ENCODE assay signal across 8 cellular contexts in genomic region chr11:57321996-57322880, GRCh38. TPM values are rescaled to one million over a fixed set of nuclear protein-coding genes. Genes with fewer than 3 reads are reported as not detected.
DNase-seq lines count a peak whose midpoint lies in the region; ATAC-seq, FAIRE-seq and TF ChIP-seq lines count a peak whose summit lies in the region.

No MANE protein-coding gene starts in this region.

- dilution Hi-C loops in keratinocyte (cut with MboI; ENCODE audit: extremely low pct_ligation_motif_present, low sequenced_read_pairs): no loop called here

- no peaks in the 10 kb centered on the region for H3K27me3 Mint-ChIP-seq in activated naive CD8-positive, alpha-beta T cell
- no peaks in the 10 kb centered on the region for H3K27me3 Mint-ChIP-seq in activated naive CD8-positive, alpha-beta T cell treated with anti-CD3 and anti-CD28 coated beads, Interleukin-2, amount 50 U/mL, for 24 hours

- H3K9me3 ChIP-seq in keratinocyte (ENCODE audit: control insufficient read depth, low read depth, low read length): no peaks in the 10 kb centered on the region

- no peak for ATAC-seq in activated naive CD8-positive, alpha-beta T cell treated with anti-CD3 and anti-CD28 coated beads, Interleukin-2, amount 50 U/mL, for 24 hours

- H3K4me2 ChIP-seq in keratinocyte (ENCODE audit: control insufficient read depth, extremely low read depth, insufficient read depth, low read depth, low read length): peak overlapping the region; percentile 94

- H3K79me2 ChIP-seq in keratinocyte (ENCODE audit: control insufficient read depth, insufficient read depth, low read length): peaks cover 48% of the 10 kb centered on the region

- H3K27me3 ChIP-seq in keratinocyte (ENCODE audit: control insufficient read depth, extremely low read depth, insufficient read depth, low read length): no peaks in the 10 kb centered on the region

- H3K9me3 Mint-ChIP-seq in activated naive CD8-positive, alpha-beta T cell (ENCODE audit: low read depth): no peaks in the 10 kb centered on the region
- no peaks in the 10 kb centered on the region for H3K9me3 Mint-ChIP-seq in activated naive CD8-positive, alpha-beta T cell treated with anti-CD3 and anti-CD28 coated beads, Interleukin-2, amount 50 U/mL, for 24 hours

- peak overlapping the region; percentile 86 for H3K4me3 Mint-ChIP-seq in activated naive CD8-positive, alpha-beta T cell
- no peak overlapping the region for H3K4me3 Mint-ChIP-seq in activated naive CD8-positive, alpha-beta T cell treated with anti-CD3 and anti-CD28 coated beads, Interleukin-2, amount 50 U/mL, for 24 hours

- no peak for DNase-seq in activated naive CD8-positive, alpha-beta T cell treated with anti-CD3 and anti-CD28 coated beads, Interleukin-2, amount 50 U/mL, for 24 hours
- DNase-seq in NCI-H69 (lab: John Stamatoyannopoulos, UW) (peak; percentile 85), cerebellum (ENCODE audit: low spot score) (peak; percentile 73), keratinocyte (ENCODE audit: low read depth, low spot score) (no peak), NCI-H1436 (lab: John Stamatoyannopoulos, UW) (no peak), GDM1 (lab: John Stamatoyannopoulos, UW) (no peak)

- peak overlapping the region; percentile 65 to 92 (median 87) for H3K4me3 ChIP-seq in keratinocyte (ENCODE audit: control insufficient read depth in 2 of 3, extremely low read depth in 1 of 3, insufficient read depth in 2 of 3, low read depth in 1 of 3, low read length in 3 of 3)
- peak overlapping the region; percentile 24 to 92 (median 77) for H3K4me3 ChIP-seq in skin epidermis

- FAIRE-seq in keratinocyte (lab: Jason Lieb, UNC): peak; percentile 68

- no peak overlapping the region for H2AFZ ChIP-seq in keratinocyte (ENCODE audit: control insufficient read depth, low read length)

- peaks cover 55% of the 10 kb centered on the region for H3K4me1 ChIP-seq in keratinocyte (ENCODE audit: control insufficient read depth, extremely low read depth, insufficient read depth, low read length)

- H3K36me3 Mint-ChIP-seq in activated naive CD8-positive, alpha-beta T cell: peaks cover 14% of the 10 kb centered on the region
- peaks cover 32% of the 10 kb centered on the region for H3K36me3 Mint-ChIP-seq in activated naive CD8-positive, alpha-beta T cell treated with anti-CD3 and anti-CD28 coated beads, Interleukin-2, amount 50 U/mL, for 24 hours (ENCODE audit: low read depth)

- peak overlapping the region; percentile 93 for H3K9ac ChIP-seq in keratinocyte (ENCODE audit: control insufficient read depth, extremely low read depth, insufficient read depth, low read length)

- H3K9me1 ChIP-seq in keratinocyte (ENCODE audit: control insufficient read depth, extremely low read depth, insufficient read depth, low read length): peaks cover 2% of the 10 kb centered on the region

- TF ChIP-seq CTCF in keratinocyte (optimal IDR thresholded peaks at IDR 0.05 in 1 of 3, IDR thresholded peaks at IDR 0.05 in 1 of 3, conservative IDR thresholded peaks at IDR 0.05 in 1 of 3; ENCODE audit: extremely low read depth in 1 of 3, insufficient read depth in 2 of 3, low read length in 3 of 3): no peak

- peaks cover 4% of the 10 kb centered on the region for H4K20me1 ChIP-seq in keratinocyte (ENCODE audit: control insufficient read depth, extremely low read depth, insufficient read depth, low read length)

- H3K4me1 Mint-ChIP-seq in activated naive CD8-positive, alpha-beta T cell (ENCODE audit: low read depth): peaks cover 50% of the 10 kb centered on the region
- H3K4me1 Mint-ChIP-seq in activated naive CD8-positive, alpha-beta T cell treated with anti-CD3 and anti-CD28 coated beads, Interleukin-2, amount 50 U/mL, for 24 hours: peaks cover 41% of the 10 kb centered on the region

- peak overlapping the region; percentile 94 for H3K27ac ChIP-seq in keratinocyte (ENCODE audit: control insufficient read depth, insufficient read depth, low read length)
- H3K27ac ChIP-seq in skin epidermis: peak overlapping the region in 20 of 21 experiments; percentile 78 to 97 (median 92)

- peaks cover 19 to 36% of the 10 kb centered on the region in 2 experiments for H3K36me3 ChIP-seq in keratinocyte (ENCODE audit: control insufficient read depth in 2 of 2, extremely low read depth in 1 of 2, insufficient read depth in 2 of 2, low read length in 2 of 2)

- H3K27ac Mint-ChIP-seq in activated naive CD8-positive, alpha-beta T cell: no peak overlapping the region
- H3K27ac Mint-ChIP-seq in activated naive CD8-positive, alpha-beta T cell treated with anti-CD3 and anti-CD28 coated beads, Interleukin-2, amount 50 U/mL, for 24 hours: no peak overlapping the region

RNA-seq across cellular contexts. Expression of gene TNKS1BP1, which starts 2.5 kb away (rescaled TPM):
- 13.9 TPM for total RNA-seq in cerebellum
- 88.3 to 107 TPM (median 94.3 TPM) in 3 replicates for polyA plus RNA-seq in keratinocyte
- 155 TPM for polyA plus RNA-seq in keratinocyte (2011; ENCODE audit: low read depth)
- polyA plus RNA-seq in keratinocyte (2011; cell fraction: cytosol; rRNA removed): 73.8 and 93.4 TPM in 2 replicates
- polyA plus RNA-seq in keratinocyte (2011; cell fraction: nucleus; rRNA removed): 419 and 507 TPM in 2 replicates
- polyA plus RNA-seq in keratinocyte (2012; ENCODE audit: low replicate concordance): 200 and 415 TPM in 2 replicates
- 196 to 291 TPM (median 228 TPM) in 3 replicates for polyA minus RNA-seq in keratinocyte
- 155 TPM for polyA minus RNA-seq in keratinocyte (2011; cell fraction: cytosol; rRNA and poly(A)+ RNA removed)
- 200 and 236 TPM in 2 replicates for polyA minus RNA-seq in keratinocyte (2011; cell fraction: nucleus; rRNA and poly(A)+ RNA removed)

RNA-seq across cellular contexts. Expression of gene SSRP1, which starts 13.5 kb away (rescaled TPM):
- total RNA-seq in cerebellum: 40.0 TPM
- 64.3 to 139 TPM (median 115 TPM) in 3 replicates for polyA plus RNA-seq in keratinocyte
- polyA plus RNA-seq in keratinocyte (2011; ENCODE audit: low read depth): 80.2 TPM
- polyA plus RNA-seq in keratinocyte (2011; cell fraction: cytosol; rRNA removed): 97.3 and 122 TPM in 2 replicates
- polyA plus RNA-seq in keratinocyte (2011; cell fraction: nucleus; rRNA removed): 74.8 and 78.5 TPM in 2 replicates
- 65.8 and 117 TPM in 2 replicates for polyA plus RNA-seq in keratinocyte (2012; ENCODE audit: low replicate concordance)
- polyA minus RNA-seq in keratinocyte: 102 to 159 TPM (median 129 TPM) in 3 replicates
- 56.2 TPM for polyA minus RNA-seq in keratinocyte (2011; cell fraction: cytosol; rRNA and poly(A)+ RNA removed)
- polyA minus RNA-seq in keratinocyte (2011; cell fraction: nucleus; rRNA and poly(A)+ RNA removed): 19.4 and 27.7 TPM in 2 replicates

RNA-seq across cellular contexts. Expression of gene P2RX3, which starts 15.9 kb away (rescaled TPM):
- not detected for total RNA-seq in cerebellum
- polyA plus RNA-seq in keratinocyte: not detected in 3 replicates
- not detected for polyA plus RNA-seq in keratinocyte (2011; ENCODE audit: low read depth)
- not detected in 2 replicates for polyA plus RNA-seq in keratinocyte (2011; cell fraction: cytosol; rRNA removed)
- polyA plus RNA-seq in keratinocyte (2011; cell fraction: nucleus; rRNA removed): not detected in 2 replicates
- polyA plus RNA-seq in keratinocyte (2012; ENCODE audit: low replicate concordance): not detected in 2 replicates
- not detected in 3 replicates for polyA minus RNA-seq in keratinocyte
- polyA minus RNA-seq in keratinocyte (2011; cell fraction: cytosol; rRNA and poly(A)+ RNA removed): not detected
- polyA minus RNA-seq in keratinocyte (2011; cell fraction: nucleus; rRNA and poly(A)+ RNA removed): not detected in 2 replicates

RNA-seq across cellular contexts. Expression of gene PRG3, which starts 58.7 kb away (rescaled TPM):
- not detected for total RNA-seq in cerebellum
- not detected in 3 replicates for polyA plus RNA-seq in keratinocyte
- not detected for polyA plus RNA-seq in keratinocyte (2011; ENCODE audit: low read depth)
- not detected in 2 replicates for polyA plus RNA-seq in keratinocyte (2011; cell fraction: cytosol; rRNA removed)
- not detected in 2 replicates for polyA plus RNA-seq in keratinocyte (2011; cell fraction: nucleus; rRNA removed)
- not detected in 2 replicates for polyA plus RNA-seq in keratinocyte (2012; ENCODE audit: low replicate concordance)
- polyA minus RNA-seq in keratinocyte: not detected in 3 replicates
- polyA minus RNA-seq in keratinocyte (2011; cell fraction: cytosol; rRNA and poly(A)+ RNA removed): not detected
- polyA minus RNA-seq in keratinocyte (2011; cell fraction: nucleus; rRNA and poly(A)+ RNA removed): not detected in 2 replicates

Comparison
In these comparisons a context has a peak if more than half of its experiments do, and no peak if none do; other contexts are left out.
1. DNase-seq: peak in NCI-H69 (single experiment) and cerebellum (single experiment); none in activated naive CD8-positive, alpha-beta T cell treated with anti-CD3 and anti-CD28 coated beads, Interleukin-2, amount 50 U/mL, for 24 hours (single experiment), keratinocyte (single experiment), NCI-H1436 (single experiment) and GDM1 (single experiment).